Comparison of ENCODE assay signal across 3 cellular contexts in genomic region chr2:39873586-39873985, GRCh38.
TF ChIP-seq lines count a peak whose summit lies in the region.

No MANE protein-coding gene starts in this region.

TF ChIP-seq in A549, 52 proteins besides CTCF, POLR2A, EP300 and RAD21:
- no peak for TF ChIP-seq BCL3 (IDR thresholded peaks at IDR 0.05)
- TF ChIP-seq MAFK (IDR thresholded peaks at IDR 0.05; ENCODE audit: partially characterized antibody) = peak; percentile 73
- no peak for TF ChIP-seq HDAC2 (IDR thresholded peaks at IDR 0.05)

TF ChIP-seq in GM23338, 12 proteins besides CTCF, POLR2A, EP300 and RAD21 (continued from another document):
- TF ChIP-seq, protein P1, sequence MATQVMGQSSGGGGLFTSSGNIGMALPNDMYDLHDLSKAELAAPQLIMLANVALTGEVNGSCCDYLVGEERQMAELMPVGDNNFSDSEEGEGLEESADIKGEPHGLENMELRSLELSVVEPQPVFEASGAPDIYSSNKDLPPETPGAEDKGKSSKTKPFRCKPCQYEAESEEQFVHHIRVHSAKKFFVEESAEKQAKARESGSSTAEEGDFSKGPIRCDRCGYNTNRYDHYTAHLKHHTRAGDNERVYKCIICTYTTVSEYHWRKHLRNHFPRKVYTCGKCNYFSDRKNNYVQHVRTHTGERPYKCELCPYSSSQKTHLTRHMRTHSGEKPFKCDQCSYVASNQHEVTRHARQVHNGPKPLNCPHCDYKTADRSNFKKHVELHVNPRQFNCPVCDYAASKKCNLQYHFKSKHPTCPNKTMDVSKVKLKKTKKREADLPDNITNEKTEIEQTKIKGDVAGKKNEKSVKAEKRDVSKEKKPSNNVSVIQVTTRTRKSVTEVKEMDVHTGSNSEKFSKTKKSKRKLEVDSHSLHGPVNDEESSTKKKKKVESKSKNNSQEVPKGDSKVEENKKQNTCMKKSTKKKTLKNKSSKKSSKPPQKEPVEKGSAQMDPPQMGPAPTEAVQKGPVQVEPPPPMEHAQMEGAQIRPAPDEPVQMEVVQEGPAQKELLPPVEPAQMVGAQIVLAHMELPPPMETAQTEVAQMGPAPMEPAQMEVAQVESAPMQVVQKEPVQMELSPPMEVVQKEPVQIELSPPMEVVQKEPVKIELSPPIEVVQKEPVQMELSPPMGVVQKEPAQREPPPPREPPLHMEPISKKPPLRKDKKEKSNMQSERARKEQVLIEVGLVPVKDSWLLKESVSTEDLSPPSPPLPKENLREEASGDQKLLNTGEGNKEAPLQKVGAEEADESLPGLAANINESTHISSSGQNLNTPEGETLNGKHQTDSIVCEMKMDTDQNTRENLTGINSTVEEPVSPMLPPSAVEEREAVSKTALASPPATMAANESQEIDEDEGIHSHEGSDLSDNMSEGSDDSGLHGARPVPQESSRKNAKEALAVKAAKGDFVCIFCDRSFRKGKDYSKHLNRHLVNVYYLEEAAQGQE (IDR thresholded peaks at IDR 0.05; ENCODE audit: unreplicated experiment) = no peak
- TF ChIP-seq STAT1 (IDR thresholded peaks at IDR 0.05; ENCODE audit: unreplicated experiment) (no peak), NANOG (IDR thresholded peaks at IDR 0.05; ENCODE audit: borderline replicate concordance) (no peak), ZNF114 (CRISPR knock-in tag; IDR thresholded peaks at IDR 0.05) (no peak), JUNB (IDR thresholded peaks at IDR 0.05; ENCODE audit: unreplicated experiment) (no peak), POLR2AphosphoS5 (IDR thresholded peaks at IDR 0.05; ENCODE audit: low read depth) (no peak), ZNF331 (CRISPR knock-in tag; IDR thresholded peaks at IDR 0.05; ENCODE audit: low read depth) (no peak), CREB1 (CRISPR knock-in tag; IDR thresholded peaks at IDR 0.05; ENCODE audit: low read depth) (no peak)
- TF ChIP-seq, protein P2, sequence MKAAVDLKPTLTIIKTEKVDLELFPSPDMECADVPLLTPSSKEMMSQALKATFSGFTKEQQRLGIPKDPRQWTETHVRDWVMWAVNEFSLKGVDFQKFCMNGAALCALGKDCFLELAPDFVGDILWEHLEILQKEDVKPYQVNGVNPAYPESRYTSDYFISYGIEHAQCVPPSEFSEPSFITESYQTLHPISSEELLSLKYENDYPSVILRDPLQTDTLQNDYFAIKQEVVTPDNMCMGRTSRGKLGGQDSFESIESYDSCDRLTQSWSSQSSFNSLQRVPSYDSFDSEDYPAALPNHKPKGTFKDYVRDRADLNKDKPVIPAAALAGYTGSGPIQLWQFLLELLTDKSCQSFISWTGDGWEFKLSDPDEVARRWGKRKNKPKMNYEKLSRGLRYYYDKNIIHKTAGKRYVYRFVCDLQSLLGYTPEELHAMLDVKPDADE (IDR thresholded peaks at IDR 0.05) = no peak
- TF ChIP-seq, protein P3, sequence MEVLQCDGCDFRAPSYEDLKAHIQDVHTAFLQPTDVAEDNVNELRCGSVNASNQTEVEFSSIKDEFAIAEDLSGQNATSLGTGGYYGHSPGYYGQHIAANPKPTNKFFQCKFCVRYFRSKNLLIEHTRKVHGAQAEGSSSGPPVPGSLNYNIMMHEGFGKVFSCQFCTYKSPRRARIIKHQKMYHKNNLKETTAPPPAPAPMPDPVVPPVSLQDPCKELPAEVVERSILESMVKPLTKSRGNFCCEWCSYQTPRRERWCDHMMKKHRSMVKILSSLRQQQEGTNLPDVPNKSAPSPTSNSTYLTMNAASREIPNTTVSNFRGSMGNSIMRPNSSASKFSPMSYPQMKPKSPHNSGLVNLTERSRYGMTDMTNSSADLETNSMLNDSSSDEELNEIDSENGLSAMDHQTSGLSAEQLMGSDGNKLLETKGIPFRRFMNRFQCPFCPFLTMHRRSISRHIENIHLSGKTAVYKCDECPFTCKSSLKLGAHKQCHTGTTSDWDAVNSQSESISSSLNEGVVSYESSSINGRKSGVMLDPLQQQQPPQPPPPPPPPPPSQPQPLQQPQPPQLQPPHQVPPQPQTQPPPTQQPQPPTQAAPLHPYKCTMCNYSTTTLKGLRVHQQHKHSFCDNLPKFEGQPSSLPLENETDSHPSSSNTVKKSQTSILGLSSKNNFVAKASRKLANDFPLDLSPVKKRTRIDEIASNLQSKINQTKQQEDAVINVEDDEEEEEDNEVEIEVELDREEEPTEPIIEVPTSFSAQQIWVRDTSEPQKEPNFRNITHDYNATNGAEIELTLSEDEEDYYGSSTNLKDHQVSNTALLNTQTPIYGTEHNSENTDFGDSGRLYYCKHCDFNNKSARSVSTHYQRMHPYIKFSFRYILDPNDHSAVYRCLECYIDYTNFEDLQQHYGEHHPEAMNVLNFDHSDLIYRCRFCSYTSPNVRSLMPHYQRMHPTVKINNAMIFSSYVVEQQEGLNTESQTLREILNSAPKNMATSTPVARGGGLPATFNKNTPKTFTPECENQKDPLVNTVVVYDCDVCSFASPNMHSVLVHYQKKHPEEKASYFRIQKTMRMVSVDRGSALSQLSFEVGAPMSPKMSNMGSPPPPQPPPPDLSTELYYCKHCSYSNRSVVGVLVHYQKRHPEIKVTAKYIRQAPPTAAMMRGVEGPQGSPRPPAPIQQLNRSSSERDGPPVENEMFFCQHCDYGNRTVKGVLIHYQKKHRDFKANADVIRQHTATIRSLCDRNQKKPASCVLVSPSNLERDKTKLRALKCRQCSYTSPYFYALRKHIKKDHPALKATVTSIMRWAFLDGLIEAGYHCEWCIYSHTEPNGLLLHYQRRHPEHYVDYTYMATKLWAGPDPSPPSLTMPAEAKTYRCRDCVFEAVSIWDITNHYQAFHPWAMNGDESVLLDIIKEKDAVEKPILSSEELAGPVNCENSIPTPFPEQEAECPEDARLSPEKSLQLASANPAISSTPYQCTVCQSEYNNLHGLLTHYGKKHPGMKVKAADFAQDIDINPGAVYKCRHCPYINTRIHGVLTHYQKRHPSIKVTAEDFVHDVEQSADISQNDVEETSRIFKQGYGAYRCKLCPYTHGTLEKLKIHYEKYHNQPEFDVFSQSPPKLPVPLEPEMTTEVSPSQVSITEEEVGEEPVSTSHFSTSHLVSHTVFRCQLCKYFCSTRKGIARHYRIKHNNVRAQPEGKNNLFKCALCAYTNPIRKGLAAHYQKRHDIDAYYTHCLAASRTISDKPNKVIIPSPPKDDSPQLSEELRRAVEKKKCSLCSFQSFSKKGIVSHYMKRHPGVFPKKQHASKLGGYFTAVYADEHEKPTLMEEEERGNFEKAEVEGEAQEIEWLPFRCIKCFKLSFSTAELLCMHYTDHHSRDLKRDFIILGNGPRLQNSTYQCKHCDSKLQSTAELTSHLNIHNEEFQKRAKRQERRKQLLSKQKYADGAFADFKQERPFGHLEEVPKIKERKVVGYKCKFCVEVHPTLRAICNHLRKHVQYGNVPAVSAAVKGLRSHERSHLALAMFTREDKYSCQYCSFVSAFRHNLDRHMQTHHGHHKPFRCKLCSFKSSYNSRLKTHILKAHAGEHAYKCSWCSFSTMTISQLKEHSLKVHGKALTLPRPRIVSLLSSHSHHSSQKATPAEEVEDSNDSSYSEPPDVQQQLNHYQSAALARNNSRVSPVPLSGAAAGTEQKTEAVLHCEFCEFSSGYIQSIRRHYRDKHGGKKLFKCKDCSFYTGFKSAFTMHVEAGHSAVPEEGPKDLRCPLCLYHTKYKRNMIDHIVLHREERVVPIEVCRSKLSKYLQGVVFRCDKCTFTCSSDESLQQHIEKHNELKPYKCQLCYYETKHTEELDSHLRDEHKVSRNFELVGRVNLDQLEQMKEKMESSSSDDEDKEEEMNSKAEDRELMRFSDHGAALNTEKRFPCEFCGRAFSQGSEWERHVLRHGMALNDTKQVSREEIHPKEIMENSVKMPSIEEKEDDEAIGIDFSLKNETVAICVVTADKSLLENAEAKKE (CRISPR knock-in tag; IDR thresholded peaks at IDR 0.05) = no peak

TF ChIP-seq in K562, 482 proteins besides CTCF, POLR2A, EP300 and RAD21 (continued from another document):
- TF ChIP-seq, protein P4, sequence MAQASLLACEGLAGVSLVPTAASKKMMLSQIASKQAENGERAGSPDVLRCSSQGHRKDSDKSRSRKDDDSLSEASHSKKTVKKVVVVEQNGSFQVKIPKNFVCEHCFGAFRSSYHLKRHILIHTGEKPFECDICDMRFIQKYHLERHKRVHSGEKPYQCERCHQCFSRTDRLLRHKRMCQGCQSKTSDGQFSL (CRISPR knock-in tag; IDR thresholded peaks at IDR 0.05) = no peak
- TF ChIP-seq, protein P4 (tag; IDR thresholded peaks at IDR 0.05) = no peak
- TF ChIP-seq ATF1 (CRISPR knock-in tag; IDR thresholded peaks at IDR 0.05) (no peak), ATF1 (tag; IDR thresholded peaks at IDR 0.05) (no peak), HMGN3 (IDR thresholded peaks at IDR 0.05; ENCODE audit: borderline replicate concordance, extremely low read depth, insufficient read length, low read depth, low read length) (no peak), MAFG (tag; conservative IDR thresholded peaks at IDR 0.05) (0 out of 2 replicates have a peak, but pooled peaks have one; percentile 26), SMARCA5 (IDR thresholded peaks at IDR 0.05) (no peak), PHB2 (IDR thresholded peaks at IDR 0.05; ENCODE audit: low read depth) (no peak), ZNF76 (CRISPR knock-in tag; IDR thresholded peaks at IDR 0.05; ENCODE audit: borderline replicate concordance) (no peak), BRCA1 (IDR thresholded peaks at IDR 0.05) (no peak), BRCA1 (CRISPR knock-in tag; IDR thresholded peaks at IDR 0.05) (no peak), RBM14 (IDR thresholded peaks at IDR 0.05; ENCODE audit: borderline replicate concordance, insufficient read depth, low read depth, low read length) (no peak), ZNF197 (CRISPR knock-in tag; IDR thresholded peaks at IDR 0.05; ENCODE audit: low read depth) (no peak), C11orf30 (IDR thresholded peaks at IDR 0.05; ENCODE audit: low read depth) (0 out of 2 replicates have a peak, but pooled peaks have one; percentile 42), ZNF77 (CRISPR knock-in tag; IDR thresholded peaks at IDR 0.05) (no peak), FIP1L1 (IDR thresholded peaks at IDR 0.05; ENCODE audit: low read depth, low read length, poor library complexity, severe bottlenecking) (no peak), ZNF830 (CRISPR knock-in tag; IDR thresholded peaks at IDR 0.05) (no peak), ZNF79 (CRISPR knock-in tag; IDR thresholded peaks at IDR 0.05; ENCODE audit: low read depth) (no peak), ZNF23 (CRISPR knock-in tag; IDR thresholded peaks at IDR 0.05) (no peak), NR4A1 (CRISPR knock-in tag; IDR thresholded peaks at IDR 0.05) (no peak), NR4A1 (tag; IDR thresholded peaks at IDR 0.05) (no peak), SP1 (CRISPR knock-in tag; IDR thresholded peaks at IDR 0.05) (no peak), FUS (optimal IDR thresholded peaks at IDR 0.05; ENCODE audit: low read depth, low read length) (no peak), MCM3 (IDR thresholded peaks at IDR 0.05) (no peak), MXD1 (CRISPR knock-in tag; IDR thresholded peaks at IDR 0.05; ENCODE audit: borderline replicate concordance, poor library complexity, severe bottlenecking) (no peak)
- TF ChIP-seq, protein P5, sequence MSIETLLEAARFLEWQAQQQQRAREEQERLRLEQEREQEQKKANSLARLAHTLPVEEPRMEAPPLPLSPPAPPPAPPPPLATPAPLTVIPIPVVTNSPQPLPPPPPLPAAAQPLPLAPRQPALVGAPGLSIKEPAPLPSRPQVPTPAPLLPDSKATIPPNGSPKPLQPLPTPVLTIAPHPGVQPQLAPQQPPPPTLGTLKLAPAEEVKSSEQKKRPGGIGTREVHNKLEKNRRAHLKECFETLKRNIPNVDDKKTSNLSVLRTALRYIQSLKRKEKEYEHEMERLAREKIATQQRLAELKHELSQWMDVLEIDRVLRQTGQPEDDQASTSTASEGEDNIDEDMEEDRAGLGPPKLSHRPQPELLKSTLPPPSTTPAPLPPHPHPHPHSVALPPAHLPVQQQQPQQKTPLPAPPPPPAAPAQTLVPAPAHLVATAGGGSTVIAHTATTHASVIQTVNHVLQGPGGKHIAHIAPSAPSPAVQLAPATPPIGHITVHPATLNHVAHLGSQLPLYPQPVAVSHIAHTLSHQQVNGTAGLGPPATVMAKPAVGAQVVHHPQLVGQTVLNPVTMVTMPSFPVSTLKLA (conservative IDR thresholded peaks at IDR 0.05) = no peak
